Comparison of ENCODE assay signal across 1 cellular context in the genomic region with DNA sequence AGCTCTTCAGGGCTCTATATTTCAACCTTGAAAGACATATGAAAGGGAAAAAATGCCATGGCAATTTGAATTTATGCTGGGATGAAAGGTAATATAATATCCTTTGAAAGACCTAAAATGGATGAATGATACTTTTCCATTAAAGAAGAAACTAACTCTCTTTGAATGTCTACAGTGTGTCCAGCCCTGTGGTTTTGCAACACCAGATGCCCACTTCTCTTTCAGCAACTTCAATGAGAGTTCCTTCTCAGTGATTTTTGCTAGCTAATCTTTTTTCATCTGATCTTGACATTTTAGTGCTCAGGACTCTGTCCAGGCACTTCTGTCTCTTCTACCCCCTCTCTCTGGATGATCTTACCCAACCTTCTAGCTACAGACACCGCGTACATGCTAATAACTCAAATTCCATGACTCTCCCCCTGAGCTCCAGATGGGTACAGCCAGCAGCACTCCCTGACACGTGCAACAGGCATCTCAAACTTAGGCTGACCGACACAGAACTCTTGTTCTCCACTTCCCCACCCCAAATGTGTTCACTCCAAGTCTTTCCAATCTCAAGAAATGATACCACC.
TF ChIP-seq lines count a peak whose summit lies in the region.

No MANE protein-coding gene starts in this region.

TF ChIP-seq in WTC11, 78 proteins besides CTCF, POLR2A, EP300 and RAD21 (continued from another document):
- TF ChIP-seq, protein P1, sequence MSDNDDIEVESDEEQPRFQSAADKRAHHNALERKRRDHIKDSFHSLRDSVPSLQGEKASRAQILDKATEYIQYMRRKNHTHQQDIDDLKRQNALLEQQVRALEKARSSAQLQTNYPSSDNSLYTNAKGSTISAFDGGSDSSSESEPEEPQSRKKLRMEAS (CRISPR knock-in tag; IDR thresholded peaks at IDR 0.05): no peak
- no peak for TF ChIP-seq GABPB1 (CRISPR knock-in tag; IDR thresholded peaks at IDR 0.05)
- no peak for TF ChIP-seq TEAD4 (CRISPR knock-in tag; IDR thresholded peaks at IDR 0.05)
- TF ChIP-seq, protein P2, sequence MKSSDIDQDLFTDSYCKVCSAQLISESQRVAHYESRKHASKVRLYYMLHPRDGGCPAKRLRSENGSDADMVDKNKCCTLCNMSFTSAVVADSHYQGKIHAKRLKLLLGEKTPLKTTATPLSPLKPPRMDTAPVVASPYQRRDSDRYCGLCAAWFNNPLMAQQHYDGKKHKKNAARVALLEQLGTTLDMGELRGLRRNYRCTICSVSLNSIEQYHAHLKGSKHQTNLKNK (CRISPR knock-in tag; IDR thresholded peaks at IDR 0.05): no peak
- TF ChIP-seq NFYB (CRISPR knock-in tag; conservative IDR thresholded peaks at IDR 0.05; ENCODE audit: low read depth): no peak
- no peak for TF ChIP-seq JAZF1 (CRISPR knock-in tag; IDR thresholded peaks at IDR 0.05)
- TF ChIP-seq CBFB (CRISPR knock-in tag; IDR thresholded peaks at IDR 0.05; ENCODE audit: low read depth): no peak
- TF ChIP-seq, protein P3, sequence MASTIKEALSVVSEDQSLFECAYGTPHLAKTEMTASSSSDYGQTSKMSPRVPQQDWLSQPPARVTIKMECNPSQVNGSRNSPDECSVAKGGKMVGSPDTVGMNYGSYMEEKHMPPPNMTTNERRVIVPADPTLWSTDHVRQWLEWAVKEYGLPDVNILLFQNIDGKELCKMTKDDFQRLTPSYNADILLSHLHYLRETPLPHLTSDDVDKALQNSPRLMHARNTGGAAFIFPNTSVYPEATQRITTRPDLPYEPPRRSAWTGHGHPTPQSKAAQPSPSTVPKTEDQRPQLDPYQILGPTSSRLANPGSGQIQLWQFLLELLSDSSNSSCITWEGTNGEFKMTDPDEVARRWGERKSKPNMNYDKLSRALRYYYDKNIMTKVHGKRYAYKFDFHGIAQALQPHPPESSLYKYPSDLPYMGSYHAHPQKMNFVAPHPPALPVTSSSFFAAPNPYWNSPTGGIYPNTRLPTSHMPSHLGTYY (CRISPR knock-in tag; IDR thresholded peaks at IDR 0.05): no peak
- TF ChIP-seq, protein P4, sequence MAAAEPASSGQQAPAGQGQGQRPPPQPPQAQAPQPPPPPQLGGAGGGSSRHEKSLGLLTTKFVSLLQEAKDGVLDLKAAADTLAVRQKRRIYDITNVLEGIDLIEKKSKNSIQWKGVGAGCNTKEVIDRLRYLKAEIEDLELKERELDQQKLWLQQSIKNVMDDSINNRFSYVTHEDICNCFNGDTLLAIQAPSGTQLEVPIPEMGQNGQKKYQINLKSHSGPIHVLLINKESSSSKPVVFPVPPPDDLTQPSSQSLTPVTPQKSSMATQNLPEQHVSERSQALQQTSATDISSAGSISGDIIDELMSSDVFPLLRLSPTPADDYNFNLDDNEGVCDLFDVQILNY (CRISPR knock-in tag; IDR thresholded peaks at IDR 0.05): no peak
- no peak for TF ChIP-seq KAT7 (CRISPR knock-in tag; IDR thresholded peaks at IDR 0.05; ENCODE audit: borderline replicate concordance)
